In genomic region chr17:13477180-13477611, GRCh38 we compare ENCODE assay signal across 1 cellular context.
A peak's percentile ranks its signal among the peaks of the same experiment; 100 is the strongest.
TF ChIP-seq lines count a peak whose summit lies in the region.

No MANE protein-coding gene starts in this region.

TF ChIP-seq in HEK293, 187 proteins besides CTCF, POLR2A, EP300 and RAD21 (continued from another document):
- no peak for TF ChIP-seq ZNF645 (tag by site-specific recombination; IDR thresholded peaks at IDR 0.05)
- no peak for TF ChIP-seq REPIN1 (tag by site-specific recombination; IDR thresholded peaks at IDR 0.05; ENCODE audit: low read depth)
- TF ChIP-seq ZNF701 (tag by site-specific recombination; IDR thresholded peaks at IDR 0.05): no peak
- TF ChIP-seq SP7 (tag by site-specific recombination; IDR thresholded peaks at IDR 0.05): 0 out of 2 replicates have a peak, but pooled peaks have one; percentile 23
- TF ChIP-seq ZXDB (tag by site-specific recombination; IDR thresholded peaks at IDR 0.05): no peak
- TF ChIP-seq ZNF585B (tag by site-specific recombination; IDR thresholded peaks at IDR 0.05): no peak
- TF ChIP-seq ZNF24 (tag by site-specific recombination; IDR thresholded peaks at IDR 0.05): no peak
- TF ChIP-seq ZNF121 (tag by site-specific recombination; IDR thresholded peaks at IDR 0.05): no peak
- TF ChIP-seq ZNF510 (tag by site-specific recombination; IDR thresholded peaks at IDR 0.05; ENCODE audit: insufficient replicate concordance): no peak
- no peak for TF ChIP-seq ZNF341 (tag by site-specific recombination; IDR thresholded peaks at IDR 0.05; ENCODE audit: low read depth)
- no peak for TF ChIP-seq ZNF416 (tag by site-specific recombination; IDR thresholded peaks at IDR 0.05)
- TF ChIP-seq ZNF707 (tag by site-specific recombination; IDR thresholded peaks at IDR 0.05): no peak
- TF ChIP-seq, protein P1, sequence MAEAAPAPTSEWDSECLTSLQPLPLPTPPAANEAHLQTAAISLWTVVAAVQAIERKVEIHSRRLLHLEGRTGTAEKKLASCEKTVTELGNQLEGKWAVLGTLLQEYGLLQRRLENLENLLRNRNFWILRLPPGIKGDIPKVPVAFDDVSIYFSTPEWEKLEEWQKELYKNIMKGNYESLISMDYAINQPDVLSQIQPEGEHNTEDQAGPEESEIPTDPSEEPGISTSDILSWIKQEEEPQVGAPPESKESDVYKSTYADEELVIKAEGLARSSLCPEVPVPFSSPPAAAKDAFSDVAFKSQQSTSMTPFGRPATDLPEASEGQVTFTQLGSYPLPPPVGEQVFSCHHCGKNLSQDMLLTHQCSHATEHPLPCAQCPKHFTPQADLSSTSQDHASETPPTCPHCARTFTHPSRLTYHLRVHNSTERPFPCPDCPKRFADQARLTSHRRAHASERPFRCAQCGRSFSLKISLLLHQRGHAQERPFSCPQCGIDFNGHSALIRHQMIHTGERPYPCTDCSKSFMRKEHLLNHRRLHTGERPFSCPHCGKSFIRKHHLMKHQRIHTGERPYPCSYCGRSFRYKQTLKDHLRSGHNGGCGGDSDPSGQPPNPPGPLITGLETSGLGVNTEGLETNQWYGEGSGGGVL (tag by site-specific recombination; IDR thresholded peaks at IDR 0.05): no peak
- TF ChIP-seq KLF1 (tag by site-specific recombination; IDR thresholded peaks at IDR 0.05): no peak
- TF ChIP-seq ZNF610 (tag by site-specific recombination; IDR thresholded peaks at IDR 0.05; ENCODE audit: borderline replicate concordance): no peak
- no peak for TF ChIP-seq ZNF169 (tag by site-specific recombination; IDR thresholded peaks at IDR 0.05)
- no peak for TF ChIP-seq SP2 (tag by site-specific recombination; IDR thresholded peaks at IDR 0.05)
- no peak for TF ChIP-seq ZNF311 (tag by site-specific recombination; IDR thresholded peaks at IDR 0.05; ENCODE audit: borderline replicate concordance)
- no peak for TF ChIP-seq ZNF830 (tag by site-specific recombination; IDR thresholded peaks at IDR 0.05; ENCODE audit: low read depth)
- TF ChIP-seq ZNF747 (tag by site-specific recombination; IDR thresholded peaks at IDR 0.05): no peak
- no peak for TF ChIP-seq WT1 (tag by site-specific recombination; IDR thresholded peaks at IDR 0.05)
- TF ChIP-seq ZNF843 (tag by site-specific recombination; IDR thresholded peaks at IDR 0.05): peak; percentile 56
- TF ChIP-seq, protein P2, sequence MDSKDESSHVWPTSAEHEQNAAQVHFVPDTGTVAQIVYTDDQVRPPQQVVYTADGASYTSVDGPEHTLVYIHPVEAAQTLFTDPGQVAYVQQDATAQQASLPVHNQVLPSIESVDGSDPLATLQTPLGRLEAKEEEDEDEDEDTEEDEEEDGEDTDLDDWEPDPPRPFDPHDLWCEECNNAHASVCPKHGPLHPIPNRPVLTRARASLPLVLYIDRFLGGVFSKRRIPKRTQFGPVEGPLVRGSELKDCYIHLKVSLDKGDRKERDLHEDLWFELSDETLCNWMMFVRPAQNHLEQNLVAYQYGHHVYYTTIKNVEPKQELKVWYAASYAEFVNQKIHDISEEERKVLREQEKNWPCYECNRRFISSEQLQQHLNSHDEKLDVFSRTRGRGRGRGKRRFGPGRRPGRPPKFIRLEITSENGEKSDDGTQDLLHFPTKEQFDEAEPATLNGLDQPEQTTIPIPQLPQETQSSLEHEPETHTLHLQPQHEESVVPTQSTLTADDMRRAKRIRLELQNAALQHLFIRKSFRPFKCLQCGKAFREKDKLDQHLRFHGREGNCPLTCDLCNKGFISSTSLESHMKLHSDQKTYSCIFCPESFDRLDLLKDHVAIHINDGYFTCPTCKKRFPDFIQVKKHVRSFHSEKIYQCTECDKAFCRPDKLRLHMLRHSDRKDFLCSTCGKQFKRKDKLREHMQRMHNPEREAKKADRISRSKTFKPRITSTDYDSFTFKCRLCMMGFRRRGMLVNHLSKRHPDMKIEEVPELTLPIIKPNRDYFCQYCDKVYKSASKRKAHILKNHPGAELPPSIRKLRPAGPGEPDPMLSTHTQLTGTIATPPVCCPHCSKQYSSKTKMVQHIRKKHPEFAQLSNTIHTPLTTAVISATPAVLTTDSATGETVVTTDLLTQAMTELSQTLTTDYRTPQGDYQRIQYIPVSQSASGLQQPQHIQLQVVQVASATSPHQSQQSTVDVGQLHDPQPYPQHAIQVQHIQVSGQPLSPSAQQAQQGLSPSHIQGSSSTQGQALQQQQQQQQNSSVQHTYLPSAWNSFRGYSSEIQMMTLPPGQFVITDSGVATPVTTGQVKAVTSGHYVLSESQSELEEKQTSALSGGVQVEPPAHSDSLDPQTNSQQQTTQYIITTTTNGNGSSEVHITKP (tag by site-specific recombination; IDR thresholded peaks at IDR 0.05): peak; percentile 94
- no peak for TF ChIP-seq ZNF37A (tag by site-specific recombination; IDR thresholded peaks at IDR 0.05)
- TF ChIP-seq ZNF426 (tag by site-specific recombination; IDR thresholded peaks at IDR 0.05): no peak
- TF ChIP-seq ZBTB48 (tag by site-specific recombination; IDR thresholded peaks at IDR 0.05): 0 out of 2 replicates have a peak, but pooled peaks have one; percentile 24
- no peak for TF ChIP-seq ZNF202 (tag by site-specific recombination; IDR thresholded peaks at IDR 0.05; ENCODE audit: borderline replicate concordance)
- TF ChIP-seq OSR2 (tag by site-specific recombination; IDR thresholded peaks at IDR 0.05): no peak; the same call in 1 of the 2 replicates
- 0 out of 2 replicates have a peak, but pooled peaks have one; percentile 10 for TF ChIP-seq HIC1 (tag by site-specific recombination; IDR thresholded peaks at IDR 0.05)
- TF ChIP-seq ZNF629 (tag by site-specific recombination; IDR thresholded peaks at IDR 0.05): peak; percentile 35
- TF ChIP-seq BCL11B (tag by site-specific recombination; IDR thresholded peaks at IDR 0.05; ENCODE audit: low read depth): no peak
- TF ChIP-seq, protein P3, sequence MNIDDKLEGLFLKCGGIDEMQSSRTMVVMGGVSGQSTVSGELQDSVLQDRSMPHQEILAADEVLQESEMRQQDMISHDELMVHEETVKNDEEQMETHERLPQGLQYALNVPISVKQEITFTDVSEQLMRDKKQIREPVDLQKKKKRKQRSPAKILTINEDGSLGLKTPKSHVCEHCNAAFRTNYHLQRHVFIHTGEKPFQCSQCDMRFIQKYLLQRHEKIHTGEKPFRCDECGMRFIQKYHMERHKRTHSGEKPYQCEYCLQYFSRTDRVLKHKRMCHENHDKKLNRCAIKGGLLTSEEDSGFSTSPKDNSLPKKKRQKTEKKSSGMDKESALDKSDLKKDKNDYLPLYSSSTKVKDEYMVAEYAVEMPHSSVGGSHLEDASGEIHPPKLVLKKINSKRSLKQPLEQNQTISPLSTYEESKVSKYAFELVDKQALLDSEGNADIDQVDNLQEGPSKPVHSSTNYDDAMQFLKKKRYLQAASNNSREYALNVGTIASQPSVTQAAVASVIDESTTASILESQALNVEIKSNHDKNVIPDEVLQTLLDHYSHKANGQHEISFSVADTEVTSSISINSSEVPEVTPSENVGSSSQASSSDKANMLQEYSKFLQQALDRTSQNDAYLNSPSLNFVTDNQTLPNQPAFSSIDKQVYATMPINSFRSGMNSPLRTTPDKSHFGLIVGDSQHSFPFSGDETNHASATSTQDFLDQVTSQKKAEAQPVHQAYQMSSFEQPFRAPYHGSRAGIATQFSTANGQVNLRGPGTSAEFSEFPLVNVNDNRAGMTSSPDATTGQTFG (tag by site-specific recombination; IDR thresholded peaks at IDR 0.05; ENCODE audit: borderline replicate concordance): no peak
- TF ChIP-seq, protein P4, sequence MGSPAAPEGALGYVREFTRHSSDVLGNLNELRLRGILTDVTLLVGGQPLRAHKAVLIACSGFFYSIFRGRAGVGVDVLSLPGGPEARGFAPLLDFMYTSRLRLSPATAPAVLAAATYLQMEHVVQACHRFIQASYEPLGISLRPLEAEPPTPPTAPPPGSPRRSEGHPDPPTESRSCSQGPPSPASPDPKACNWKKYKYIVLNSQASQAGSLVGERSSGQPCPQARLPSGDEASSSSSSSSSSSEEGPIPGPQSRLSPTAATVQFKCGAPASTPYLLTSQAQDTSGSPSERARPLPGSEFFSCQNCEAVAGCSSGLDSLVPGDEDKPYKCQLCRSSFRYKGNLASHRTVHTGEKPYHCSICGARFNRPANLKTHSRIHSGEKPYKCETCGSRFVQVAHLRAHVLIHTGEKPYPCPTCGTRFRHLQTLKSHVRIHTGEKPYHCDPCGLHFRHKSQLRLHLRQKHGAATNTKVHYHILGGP (tag by site-specific recombination; IDR thresholded peaks at IDR 0.05): peak; percentile 76
- no peak for TF ChIP-seq PRDM2 (tag by site-specific recombination; IDR thresholded peaks at IDR 0.05; ENCODE audit: borderline replicate concordance)
- no peak; the same call in 1 of the 2 replicates for TF ChIP-seq TSHZ1 (tag by site-specific recombination; IDR thresholded peaks at IDR 0.05; ENCODE audit: borderline replicate concordance)
- TF ChIP-seq ZNF776 (tag by site-specific recombination; IDR thresholded peaks at IDR 0.05; ENCODE audit: borderline replicate concordance): no peak
